1 cellular context compared by ENCODE assay signal in genomic region chr9:107751522-107752235, GRCh38.
TF ChIP-seq lines count a peak whose summit lies in the region.

No MANE protein-coding gene starts in this region.

TF ChIP-seq in GM12878, 131 proteins besides CTCF, POLR2A, EP300 and RAD21 (continued from another document):
- 0 out of 2 replicates have a peak, but pooled peaks have one; percentile 11 for TF ChIP-seq ZBTB40 (IDR thresholded peaks at IDR 0.05; ENCODE audit: borderline replicate concordance)
- TF ChIP-seq WRNIP1 (IDR thresholded peaks at IDR 0.05; ENCODE audit: borderline replicate concordance, low read depth, low read length), result no peak
- peak; percentile 35; the same call in 1 of the 2 replicates for TF ChIP-seq PKNOX1 (IDR thresholded peaks at IDR 0.05)
- TF ChIP-seq BCL11A (IDR thresholded peaks at IDR 0.05; ENCODE audit: low read depth, low read length), result peak; percentile 42; the same call in 1 of the 2 replicates
- 0 out of 2 replicates have a peak, but pooled peaks have one; percentile 49 for TF ChIP-seq ASH2L (IDR thresholded peaks at IDR 0.05; ENCODE audit: borderline replicate concordance, low read depth)
- 0 out of 2 replicates have a peak, but pooled peaks have one; percentile 46 for TF ChIP-seq ZNF592 (IDR thresholded peaks at IDR 0.05)
- TF ChIP-seq NBN (IDR thresholded peaks at IDR 0.05), result peak; percentile 80
- peak; percentile 35; the same call in 1 of the 2 replicates for TF ChIP-seq YY1 (IDR thresholded peaks at IDR 0.05; ENCODE audit: low read depth, low read length)
- no peak for TF ChIP-seq SMARCA5 (IDR thresholded peaks at IDR 0.05)
- peak; percentile 41; the same call in 1 of the 2 replicates for TF ChIP-seq GATAD2B (conservative IDR thresholded peaks at IDR 0.05; ENCODE audit: low read depth)
- no peak for TF ChIP-seq ZZZ3 (IDR thresholded peaks at IDR 0.05; ENCODE audit: control insufficient read depth, insufficient read length, low read depth)
- TF ChIP-seq DPF2 (IDR thresholded peaks at IDR 0.05), result peak; percentile 87; the same call in 1 of the 2 replicates
- TF ChIP-seq FOXK2 (IDR thresholded peaks at IDR 0.05), result no peak; the same call in 1 of the 2 replicates
- peak; percentile 82 for TF ChIP-seq ATF7 (IDR thresholded peaks at IDR 0.05; ENCODE audit: low read depth)
- TF ChIP-seq ZNF687 (IDR thresholded peaks at IDR 0.05), result peak; percentile 95
- TF ChIP-seq NR2F1 (conservative IDR thresholded peaks at IDR 0.05), result peak; percentile 77
- TF ChIP-seq BACH1 (IDR thresholded peaks at IDR 0.05; ENCODE audit: borderline replicate concordance), result peak; percentile 74; the same call in 1 of the 2 replicates
- 0 out of 2 replicates have a peak, but pooled peaks have one; percentile 9 for TF ChIP-seq MEF2A (IDR thresholded peaks at IDR 0.05; ENCODE audit: insufficient read depth, low read depth, low read length)
- peak; percentile 76 for TF ChIP-seq RELA (IDR thresholded peaks at IDR 0.05; ENCODE audit: borderline replicate concordance, partially characterized antibody)
- TF ChIP-seq IKZF1 (conservative IDR thresholded peaks at IDR 0.05), result peak; percentile 72
- TF ChIP-seq SKIL (IDR thresholded peaks at IDR 0.05; ENCODE audit: low read depth, poor library complexity, severe bottlenecking), result peak; percentile 36
- TF ChIP-seq FOS (IDR thresholded peaks at IDR 0.05; ENCODE audit: borderline replicate concordance, extremely low read depth, insufficient read length), result no peak
- TF ChIP-seq IKZF2 (IDR thresholded peaks at IDR 0.05), result peak; percentile 63 to 67; a peak in 2 of 4 replicates
- TF ChIP-seq RAD51 (IDR thresholded peaks at IDR 0.05), result peak; percentile 15; the same call in 1 of the 2 replicates
- TF ChIP-seq MTA2 (IDR thresholded peaks at IDR 0.05; ENCODE audit: low read depth), result peak; percentile 67; the same call in 1 of the 2 replicates
- 0 out of 2 replicates have a peak, but pooled peaks have one; percentile 23 for TF ChIP-seq PAX5 (IDR thresholded peaks at IDR 0.05; ENCODE audit: borderline replicate concordance, low read depth, low read length)
- TF ChIP-seq MXI1 (IDR thresholded peaks at IDR 0.05; ENCODE audit: low read depth, low read length), result 0 out of 2 replicates have a peak, but pooled peaks have one; percentile 28
- no peak for TF ChIP-seq ESRRA (IDR thresholded peaks at IDR 0.05; ENCODE audit: low read length)
- TF ChIP-seq BHLHE40 (IDR thresholded peaks at IDR 0.05; ENCODE audit: borderline replicate concordance in 1 of 2, low read depth in 2 of 2, low read length in 1 of 2), result peak in 1 of 2 experiments; percentile 39; a peak in 1 of 4 replicates
- 0 out of 2 replicates have a peak, but pooled peaks have one; percentile 20 for TF ChIP-seq JUNB (IDR thresholded peaks at IDR 0.05)
- peak; percentile 71 for TF ChIP-seq TCF12 (IDR thresholded peaks at IDR 0.05; ENCODE audit: low read depth, low read length)
- TF ChIP-seq STAT3 (IDR thresholded peaks at IDR 0.05; ENCODE audit: low read depth, low read length), result no peak
- TF ChIP-seq RELB (IDR thresholded peaks at IDR 0.05; ENCODE audit: low read depth), result peak; percentile 98
- peak; percentile 63 for TF ChIP-seq MEF2B (IDR thresholded peaks at IDR 0.05; ENCODE audit: partially characterized antibody, poor library complexity, severe bottlenecking)
- peak; percentile 9; the same call in 1 of the 2 replicates for TF ChIP-seq ZNF24 (IDR thresholded peaks at IDR 0.05)
- TF ChIP-seq CHD1 (IDR thresholded peaks at IDR 0.05; ENCODE audit: low read depth, low read length), result no peak
- TF ChIP-seq CREM (IDR thresholded peaks at IDR 0.05; ENCODE audit: low read depth), result no peak
